ENCODE assay signal across 8 cellular contexts in genomic region chr1:156456625-156457465, GRCh38. TPM values are rescaled to one million over a fixed set of nuclear protein-coding genes. Genes with fewer than 3 reads are reported as not detected.
A peak's percentile ranks its signal among the peaks of the same experiment; 100 is the strongest.
DNase-seq lines count a peak whose midpoint lies in the region; ATAC-seq and TF ChIP-seq lines count a peak whose summit lies in the region.

No MANE protein-coding gene starts in this region.

- H3K4me3 ChIP-seq in left lung, result peak overlapping the region; percentile 51 to 59

- peaks cover 0 to 17% of the 10 kb centered on the region in 2 donors for H3K4me1 ChIP-seq in left lung

- no peak for TF ChIP-seq CTCF in left lung (IDR thresholded peaks at IDR 0.05)

- H3K27ac ChIP-seq in left lung, result peak overlapping the region; percentile 94 to 99

- intact Hi-C loops in left lung (cut with DNase I), result loop anchor here in 1 of 2 donors (10.0 kb wide), 1 partner anchor 148 kb away; the partner anchor contains the start of gene GPATCH4

- peak; percentile 99 for DNase-seq in CD1c-positive myeloid dendritic cell (ENCODE audit: extremely low spot score)
- peak; percentile 93 for DNase-seq in NCI-H748 treated with DMSO at 0.1 percent for 48 hours (lab: John Stamatoyannopoulos, UW)
- DNase-seq in activated CD4-positive, alpha-beta T cell treated with anti-CD3 and anti-CD28 coated beads, Interleukin-2, amount 50 U/mL, for 4 hours, result peak; percentile 95 to 98
- peak; percentile 99 for DNase-seq in dermis blood vessel endothelial cell
- peak; percentile 98 to 99 for DNase-seq in left lung
- peak; percentile 96 for DNase-seq in stimulated activated CD4-positive, alpha-beta T cell treated with anti-CD3 and anti-CD28 coated beads, Interleukin-2, amount 100 ng/mL, for 4 hours (ENCODE audit: low read depth)

- no peaks in the 10 kb centered on the region for H3K36me3 ChIP-seq in left lung

- H3K9me3 ChIP-seq in left lung, result no peaks in the 10 kb centered on the region

- no peaks in the 10 kb centered on the region for H3K27me3 ChIP-seq in left lung

- ATAC-seq in GM19397 (IDR thresholded peaks at IDR 0.05; ENCODE audit: unreplicated experiment) (peak; percentile 68), HG03565 (IDR thresholded peaks at IDR 0.05; ENCODE audit: unreplicated experiment) (peak; percentile 63), left lung (peak; percentile 94)

RNA-seq across cellular contexts. Expression of gene MEF2D, which starts 43.7 kb away (rescaled TPM):
- 10.7 and 11.6 TPM in 2 replicates for total RNA-seq in dermis blood vessel endothelial cell
- total RNA-seq in left lung, result 10 to 100 TPM; 45.4 to 52.8 TPM

Comparison
In these comparisons a context has a peak if more than half of its experiments do, and no peak if none do; other contexts are left out.
1. Peak in every context shown above with its lines: DNase-seq, ATAC-seq, H3K4me3 ChIP-seq and H3K27ac ChIP-seq.